In genomic region chr14:22526744-22527143, GRCh38 we compare ENCODE assay signal across 26 cellular contexts.
DNase-seq lines count a peak whose midpoint lies in the region; ATAC-seq, FAIRE-seq and TF ChIP-seq lines count a peak whose summit lies in the region.
"Had no signal": no experiment of that assay in that cellular context is flagged by ENCODE, and none has a peak within 500 bp of the region (broad histone marks: within the 10 kb centered on the region; RNA-seq: fewer than 3 reads in every experiment).

No MANE protein-coding gene starts in this region.

- H2AFZ ChIP-seq in GM12878 (ENCODE audit: control insufficient read depth, low read depth, low read length), result no peak overlapping the region
- H2AFZ ChIP-seq: GM23248 had no signal

- no peak for TF ChIP-seq RAD21 in GM12878 (IDR thresholded peaks at IDR 0.05; ENCODE audit: insufficient read depth, low read depth, low read length)

- no TSS peak for BruUV-seq in GM12878 (replicated peaks; lab: Mats Ljungman, UMichigan)

- H3K36me3 Mint-ChIP-seq in T-helper 2 cell treated with Interferon-gamma antibody and Interleukin-4, amounts not matched to agents 5 μg/mL and 100 μg/mL, for 36 hours (ENCODE audit: low read depth), result peaks cover 91% of the 10 kb centered on the region
- H3K36me3 Mint-ChIP-seq in T-cell, result peaks cover 78% of the 10 kb centered on the region

- H3K27me3 Mint-ChIP-seq in T-helper 2 cell treated with Interferon-gamma antibody and Interleukin-4, amounts not matched to agents 5 μg/mL and 100 μg/mL, for 36 hours (ENCODE audit: low read depth), result no peaks in the 10 kb centered on the region
- no peaks in the 10 kb centered on the region for H3K27me3 Mint-ChIP-seq in T-cell

- TF ChIP-seq CTCF in GM12878 (IDR thresholded peaks at IDR 0.05 in 2 of 3, conservative IDR thresholded peaks at IDR 0.05 in 1 of 3; ENCODE audit: control insufficient read depth in 2 of 3, extremely low read depth in 1 of 3, insufficient read depth in 1 of 3, low read depth in 3 of 3, low read length in 3 of 3), result no peak

- ATAC-seq in T-cell (replicated peaks in 1 of 4) (no peak), GM12878 (no peak)

- no peak for TF ChIP-seq EP300 in GM12878 (IDR thresholded peaks at IDR 0.05; ENCODE audit: borderline replicate concordance in 1 of 2, control insufficient read depth in 1 of 2, low read depth in 2 of 2, low read length in 2 of 2)

- intact Hi-C loops in GM12878 (cut with micrococcal nuclease; ENCODE audit: unreplicated experiment), result no loop called here

- CTCF ChIA-PET in T-cell (lab: Charles Lee), result interaction anchor here (0.6 to 2.6 kb wide), 8 partner anchors 10 to 325 kb away, joined by 3 to 9 read pairs (median 3); no protein-coding TSS in a partner anchor
- CTCF ChIA-PET in GM12878 (lab: Yijun Ruan, JAX), result interaction anchor here (0.9 to 2.8 kb wide), 7 partner anchors 8 to 41 kb away, joined by 3 to 7 read pairs (median 3); no protein-coding TSS in a partner anchor

- H3K4me2 ChIP-seq in BLaER1, result peak overlapping the region; percentile 36
- H3K4me2 ChIP-seq in GM12878 (ENCODE audit: control insufficient read depth, insufficient read depth), result peak overlapping the region; percentile 41; the same call in 1 of the 2 replicates

- H3K4me3 ChIP-seq in BLaER1 (no peak overlapping the region), GM12878 (no peak overlapping the region)
- H3K4me3 ChIP-seq: cardiac muscle cell, GM23248, MG63, SK-N-MC, vagina had no signal

- H4K20me1 ChIP-seq in BLaER1 (peaks cover 100% of the 10 kb centered on the region), GM12878 (ENCODE audit: control insufficient read depth, insufficient read depth) (no peaks in the 10 kb centered on the region)

- RAD21 ChIA-PET in GM12878 (lab: Charles Lee; ENCODE audit: unreplicated experiment), result interaction anchor here (0.8 to 1.6 kb wide), 5 partner anchors 8 to 29 kb away, joined by 3 to 4 read pairs (median 3); no protein-coding TSS in a partner anchor

- peaks cover 96% of the 10 kb centered on the region for H3K4me1 ChIP-seq in BLaER1
- peaks cover 77% of the 10 kb centered on the region for H3K4me1 ChIP-seq in GM12878 (ENCODE audit: control insufficient read depth, insufficient read depth, low read length)
- H3K4me1 ChIP-seq: vagina had no signal

- no peaks in the 10 kb centered on the region for H3K9me3 Mint-ChIP-seq in T-helper 2 cell treated with Interferon-gamma antibody and Interleukin-4, amounts not matched to agents 5 μg/mL and 100 μg/mL, for 36 hours
- H3K9me3 Mint-ChIP-seq in T-cell, result no peaks in the 10 kb centered on the region

- no peak for TF ChIP-seq POLR2A in GM12878 (IDR thresholded peaks at IDR 0.05; ENCODE audit: low read depth, low read length)

- peak overlapping the region; percentile 86 for H3K4me3 Mint-ChIP-seq in T-helper 2 cell treated with Interferon-gamma antibody and Interleukin-4, amounts not matched to agents 5 μg/mL and 100 μg/mL, for 36 hours
- H3K4me3 Mint-ChIP-seq in T-cell, result peak overlapping the region; percentile 82 to 86 (median 84)

- in situ Hi-C loops in GM12878 (cut with MboI), result no loop called here

- no peak overlapping the region for H3K27ac ChIP-seq in BLaER1
- peak overlapping the region; percentile 20 for H3K27ac ChIP-seq in GM12878 (ENCODE audit: control insufficient read depth, insufficient read depth)
- H3K27ac ChIP-seq: cardiac muscle cell, GM23248, neutrophil, SK-N-MC, vagina had no signal

- H3K27me3 ChIP-seq in BLaER1 (no peaks in the 10 kb centered on the region), GM12878 (replicated peaks in 1 of 2; ENCODE audit: control insufficient read depth in 2 of 2, insufficient read depth in 2 of 2, low read length in 1 of 2) (no peaks in the 10 kb centered on the region)
- H3K27me3 ChIP-seq: cardiac muscle cell, MG63, neutrophil, vagina had no signal

- H3K9ac ChIP-seq in BLaER1 (peak overlapping the region; percentile 17; the same call in 1 of the 2 replicates), GM12878 (ENCODE audit: control insufficient read depth, insufficient read depth, low read length) (no peak overlapping the region)
- H3K9ac ChIP-seq: GM23248 had no signal

- peak overlapping the region; percentile 90 for H3K27ac Mint-ChIP-seq in T-helper 2 cell treated with Interferon-gamma antibody and Interleukin-4, amounts not matched to agents 5 μg/mL and 100 μg/mL, for 36 hours
- H3K27ac Mint-ChIP-seq in T-cell, result peak overlapping the region; percentile 99

- H3K4me1 Mint-ChIP-seq in T-helper 2 cell treated with Interferon-gamma antibody and Interleukin-4, amounts not matched to agents 5 μg/mL and 100 μg/mL, for 36 hours (ENCODE audit: low read depth), result peaks cover 84% of the 10 kb centered on the region
- peaks cover 91 to 96% (median 94%) of the 10 kb centered on the region in 3 donors for H3K4me1 Mint-ChIP-seq in T-cell

- peaks cover 96% of the 10 kb centered on the region for H3K36me3 ChIP-seq in BLaER1
- peaks cover 0 to 6% of the 10 kb centered on the region in 2 experiments; a peak in 2 of 4 replicates for H3K36me3 ChIP-seq in GM12878 (ENCODE audit: control insufficient read depth in 2 of 2, insufficient read depth in 2 of 2, low read length in 1 of 2)
- H3K36me3 ChIP-seq: cardiac muscle cell, MG63, neutrophil, vagina had no signal

- H3K79me2 ChIP-seq in GM12878 (ENCODE audit: control insufficient read depth, insufficient read depth, low read length), result peaks cover 65% of the 10 kb centered on the region

- POLR2A ChIA-PET in T-cell (lab: Charles Lee) (interaction anchor here (1.2 to 5.0 kb wide), 3 partner anchors 16 to 20 kb away, joined by 3 to 45 read pairs (median 4); no protein-coding TSS in a partner anchor), GM12878 (lab: Charles Lee) (interaction anchor here (0.9 to 12.2 kb wide), 4 partner anchors 12 to 28 kb away, joined by 3 to 339 read pairs (median 4); no protein-coding TSS in a partner anchor)

- no peak for DNase-seq in T-helper 2 cell treated with Interferon-gamma antibody and Interleukin-4, amounts not matched to agents 5 μg/mL and 100 μg/mL, for 36 hours (ENCODE audit: low spot score)
- no peak for DNase-seq in T-helper 2 cell
- DNase-seq in T-cell, result no peak
- no peak for DNase-seq in GM12878 (ENCODE audit: low read depth, low spot score)
- no peak for DNase-seq in DMS 273 treated with DMSO at 0.1 percent for 48 hours (lab: John Stamatoyannopoulos, UW)
- DNase-seq in H4 (ENCODE audit: low spot score), result no peak
- no peak for DNase-seq in germinal center (ENCODE audit: low spot score)
- DNase-seq: 8988T; AML-193; dermis blood vessel endothelial cell; GM23248; hypothalamus; IMR-90; islet precursor cell; MG63; NCI-H1417 treated with DMSO at 0.1 percent for 48 hours; NCI-H524; RPMI8226; stimulated activated CD4-positive, alpha-beta T cell treated with anti-CD3 and anti-CD28 coated beads, Interleukin-2, amount 100 ng/mL, for 48 hours; substantia nigra had no signal

- SMC1A ChIA-PET in GM12878 (lab: Charles Lee; ENCODE audit: uncharacterized antibody, unreplicated experiment), result interaction anchor here (0.7 to 12.3 kb wide), 8 partner anchors 8 to 136 kb away, joined by 3 to 399 read pairs (median 4); no protein-coding TSS in a partner anchor

- no peak for FAIRE-seq in GM12878 (lab: Jason Lieb, UNC)
- FAIRE-seq: G401.6 had no signal

- WGBS in GM12878 (ENCODE audit: insufficient coverage, insufficient replicate concordance, low lambda C conversion rate, missing lambda C conversion rate), result 0% methylated on average over 1 of the region's 1 CpG

- H3K9me3 ChIP-seq in BLaER1 (no peaks in the 10 kb centered on the region), GM12878 (replicated peaks; ENCODE audit: control insufficient read depth, insufficient read depth, low read length) (no peaks in the 10 kb centered on the region)
- H3K9me3 ChIP-seq: MG63, neutrophil, vagina had no signal

TF ChIP-seq in GM12878, 131 proteins besides CTCF, POLR2A, EP300 and RAD21:
- TF ChIP-seq TAF1 (IDR thresholded peaks at IDR 0.05; ENCODE audit: borderline replicate concordance, low read depth, low read length) (no peak), BCL11A (IDR thresholded peaks at IDR 0.05; ENCODE audit: low read depth, low read length) (no peak), HDGF (IDR thresholded peaks at IDR 0.05) (no peak)
